In the genomic region with DNA sequence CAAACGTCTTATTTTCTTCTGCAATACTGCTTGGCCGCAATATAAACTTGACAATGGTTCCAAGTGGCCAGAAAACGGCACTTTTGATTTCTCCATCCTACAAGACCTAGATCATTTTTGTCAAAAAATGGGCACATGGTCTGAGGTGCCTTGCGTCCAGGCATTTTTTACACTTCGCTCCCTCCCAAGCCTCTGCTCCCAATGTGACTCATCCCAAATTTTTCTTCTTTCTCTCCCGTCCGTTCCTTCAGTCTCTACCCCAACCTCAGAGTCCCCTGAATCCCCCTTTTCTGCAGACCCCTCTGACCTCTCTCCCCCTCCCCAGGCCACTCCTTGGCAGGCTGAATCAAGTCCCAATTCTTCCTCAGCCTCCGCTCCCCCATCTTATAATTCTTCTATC, we compare ENCODE assay signal across 34 cellular contexts. TPM values are rescaled to one million over a fixed set of nuclear protein-coding genes. Genes with fewer than 3 reads are reported as not detected.
"Had no signal": no experiment of that assay in that cellular context is flagged by ENCODE, and none has a peak within 500 bp of the region (broad histone marks: within the 10 kb centered on the region; RNA-seq: fewer than 3 reads in every experiment).

No MANE protein-coding gene starts in this region.

- H3K4me2 ChIP-seq: hepatocyte, smooth muscle cell had no signal

- H2AFZ ChIP-seq: hepatocyte had no signal

- H3K27me3 ChIP-seq: hepatocyte, ovary, right atrium auricular region, right lobe of liver, suprapubic skin, uterus had no signal

- H3K9me3 Mint-ChIP-seq: natural killer cell treated with Interleukin-12 subunit alpha and Interleukin-12 subunit beta and Interleukin-15 and Interleukin-18, amount 100 ng/mL, for 72 hours; stimulated activated naive CD8-positive, alpha-beta T cell treated with anti-CD3 and anti-CD28 coated beads, Interleukin-15, Interleukin-2, amounts not matched to agents 100 ng/mL and 50 ng/mL, for 24 hours had no signal

- H3K79me2 ChIP-seq: hepatocyte had no signal

- H3K27me3 Mint-ChIP-seq: progenitor cell of endocrine pancreas; stimulated activated naive CD8-positive, alpha-beta T cell treated with anti-CD3 and anti-CD28 coated beads, Interleukin-15, Interleukin-2, amounts not matched to agents 100 ng/mL and 50 ng/mL, for 24 hours; type B pancreatic cell had no signal

- ATAC-seq: left cardiac atrium; left lobe of liver; lower lobe of right lung; mucosa of descending colon; naive thymus-derived CD4-positive, alpha-beta T cell; natural killer cell treated with Interleukin-12 subunit alpha and Interleukin-12 subunit beta and Interleukin-15 and Interleukin-18, amount 100 ng/mL, for 72 hours; right lobe of liver had no signal

- DNase-seq: islet precursor cell; kidney glomerular epithelial cell; left cardiac atrium; lower lobe of right lung; midbrain; mucosa of descending colon; naive thymus-derived CD4-positive, alpha-beta T cell; ovary; right lobe of liver; stimulated activated CD4-positive, alpha-beta T cell treated with anti-CD3 and anti-CD28 coated beads, Interleukin-1b, Interleukin-23, amount 100 ng/mL, for 48 hours; stimulated activated CD4-positive, alpha-beta T cell treated with anti-CD3 and anti-CD28 coated beads, Interleukin-2, amount 100 ng/mL, for 48 hours; stimulated activated naive CD4-positive, alpha-beta T cell; tibial artery; uterus had no signal

- H3K9me3 ChIP-seq: lower lobe of right lung, mucosa of descending colon, ovary, right atrium auricular region, right lobe of liver, suprapubic skin, thoracic aorta, tibial artery, uterus had no signal

- H3K4me3 ChIP-seq: hepatocyte, lower lobe of right lung, mucosa of descending colon, ovary, right atrium auricular region, right lobe of liver, smooth muscle cell, suprapubic skin, thoracic aorta, tibial artery, uterus had no signal

- H3K36me3 Mint-ChIP-seq: naive thymus-derived CD4-positive, alpha-beta T cell; natural killer cell treated with Interleukin-12 subunit alpha and Interleukin-12 subunit beta and Interleukin-15 and Interleukin-18, amount 100 ng/mL, for 72 hours; type B pancreatic cell had no signal

- H3K27ac ChIP-seq: hepatocyte, lower lobe of right lung, ovary, right atrium auricular region, right lobe of liver, suprapubic skin, thoracic aorta, tibial artery, uterus had no signal

- H3K27ac Mint-ChIP-seq: natural killer cell treated with Interleukin-12 subunit alpha and Interleukin-12 subunit beta and Interleukin-15 and Interleukin-18, amount 100 ng/mL, for 72 hours; progenitor cell of endocrine pancreas; stimulated activated naive CD8-positive, alpha-beta T cell treated with anti-CD3 and anti-CD28 coated beads, Interleukin-15, Interleukin-2, amounts not matched to agents 100 ng/mL and 50 ng/mL, for 24 hours; type B pancreatic cell had no signal

- H3K36me3 ChIP-seq: lower lobe of right lung, ovary, right atrium auricular region, right lobe of liver, suprapubic skin, thoracic aorta, tibial artery, uterus had no signal

- H3K4me1 ChIP-seq: lower lobe of right lung, right atrium auricular region, right lobe of liver, suprapubic skin, tibial artery, uterus had no signal

- H3K4me3 Mint-ChIP-seq: naive thymus-derived CD4-positive, alpha-beta T cell; natural killer cell treated with Interleukin-12 subunit alpha and Interleukin-12 subunit beta and Interleukin-15 and Interleukin-18, amount 100 ng/mL, for 72 hours; stimulated activated naive CD8-positive, alpha-beta T cell treated with anti-CD3 and anti-CD28 coated beads, Interleukin-15, Interleukin-2, amounts not matched to agents 100 ng/mL and 50 ng/mL, for 24 hours; type B pancreatic cell had no signal

RNA-seq across cellular contexts. Expression of a gene that starts 14.3 kb away (rescaled TPM):
- total RNA-seq: hepatocyte, left cardiac atrium, left lobe of liver, lower lobe of right lung, mesenteric fat pad, myocyte, omental fat pad, ovary, progenitor cell of endocrine pancreas, pulmonary artery endothelial cell, right atrium auricular region, right lobe of liver, skeletal muscle tissue, smooth muscle cell, subcutaneous adipose tissue, suprapubic skin, thoracic aorta, uterus had no signal
- polyA plus RNA-seq: hepatocyte; liver; naive thymus-derived CD4-positive, alpha-beta T cell; neural cell; ovary; smooth muscle cell had no signal

RNA-seq across cellular contexts. Expression of a gene that starts 42.3 kb away (rescaled TPM):
- total RNA-seq: hepatocyte; left cardiac atrium; left lobe of liver; liver; lower lobe of right lung; mesenteric fat pad; mucosa of descending colon; myocyte; naive thymus-derived CD4-positive, alpha-beta T cell; natural killer cell treated with Interleukin-12 subunit alpha and Interleukin-12 subunit beta and Interleukin-15 and Interleukin-18, amount 100 ng/mL, for 72 hours; omental fat pad; ovary; progenitor cell of endocrine pancreas; pulmonary artery endothelial cell; renal cortical epithelial cell; right atrium auricular region; right lobe of liver; skeletal muscle tissue; smooth muscle cell; subcutaneous adipose tissue; suprapubic skin; thoracic aorta; ureter; uterus had no signal
- polyA plus RNA-seq: hepatocyte; liver; naive thymus-derived CD4-positive, alpha-beta T cell; neural cell; ovary; smooth muscle cell had no signal
